8 cellular contexts compared by ENCODE assay signal in genomic region chr5:41903382-41903891, GRCh38. TPM values are rescaled to one million over a fixed set of nuclear protein-coding genes. Genes with fewer than 3 reads are reported as not detected.
A peak's percentile ranks its signal among the peaks of the same experiment; 100 is the strongest.
DNase-seq lines count a peak whose midpoint lies in the region; ATAC-seq and TF ChIP-seq lines count a peak whose summit lies in the region.

No MANE protein-coding gene starts in this region.

- peaks cover 0 to 13% of the 10 kb centered on the region in 2 donors for H3K36me3 ChIP-seq in left lung
- H3K36me3 ChIP-seq in tibial artery, result peaks cover 4 to 6% (median 6%) of the 10 kb centered on the region in 3 donors

- intact Hi-C loops in left lung (cut with DNase I) (no loop called here), tibial artery (cut with DNase I; ENCODE audit: low total_unique reads) (loop anchor here (10.0 kb wide), 1 partner anchor 49 kb away; no protein-coding TSS in a partner anchor)

- peak overlapping the region; percentile 80 to 87 for H3K27ac ChIP-seq in left lung
- H3K27ac ChIP-seq in tibial artery, result peak overlapping the region; percentile 88 to 94

- H3K4me3 Mint-ChIP-seq in activated CD8-positive, alpha-beta memory T cell treated with anti-CD3 and anti-CD28 coated beads, Interleukin-2, amount 10 ng/mL, durations not matched to agents 7 days and 5 days, result peak overlapping the region; percentile 90
- peak overlapping the region; percentile 97 for H3K4me3 Mint-ChIP-seq in activated naive CD8-positive, alpha-beta T cell treated with anti-CD3 and anti-CD28 coated beads, Interleukin-2, amount 10 ng/mL, durations not matched to agents 7 days and 5 days

- no peaks in the 10 kb centered on the region for H3K9me3 ChIP-seq in left lung
- H3K9me3 ChIP-seq in tibial artery, result no peaks in the 10 kb centered on the region

- peak overlapping the region; percentile 41 to 95 for H3K4me3 ChIP-seq in left lung
- peak overlapping the region; percentile 81 to 91 for H3K4me3 ChIP-seq in tibial artery

- POLR2A ChIA-PET in activated naive CD8-positive, alpha-beta T cell treated with anti-CD3 and anti-CD28 coated beads, Interleukin-2, amount 10 ng/mL, durations not matched to agents 7 days and 5 days (lab: Charles Lee), result interaction anchor here (0.8 to 2.9 kb wide), 14 partner anchors 9 to 1581 kb away, joined by 3 to 47 read pairs (median 4); partner anchors contain the start of genes FBXO4, HMGCS1, OXCT1 and TMEM267

- CTCF ChIA-PET in activated CD8-positive, alpha-beta memory T cell treated with anti-CD3 and anti-CD28 coated beads, Interleukin-2, amount 10 ng/mL, durations not matched to agents 7 days and 5 days (lab: Charles Lee), result interaction anchor here (0.6 to 1.9 kb wide), 10 partner anchors 9 to 1093 kb away, joined by 3 to 12 read pairs (median 4); partner anchors contain the start of gene FBXO4

- H3K4me1 Mint-ChIP-seq in activated CD8-positive, alpha-beta memory T cell treated with anti-CD3 and anti-CD28 coated beads, Interleukin-2, amount 10 ng/mL, durations not matched to agents 7 days and 5 days, result peaks cover 46% of the 10 kb centered on the region
- peaks cover 32% of the 10 kb centered on the region for H3K4me1 Mint-ChIP-seq in activated naive CD8-positive, alpha-beta T cell treated with anti-CD3 and anti-CD28 coated beads, Interleukin-2, amount 10 ng/mL, durations not matched to agents 7 days and 5 days

- DNase-seq in activated CD8-positive, alpha-beta memory T cell treated with anti-CD3 and anti-CD28 coated beads, Interleukin-2, amount 10 ng/mL, durations not matched to agents 7 days and 5 days, result no peak
- no peak for DNase-seq in activated CD8-positive, alpha-beta memory T cell treated with anti-CD3 and anti-CD28 coated beads, Interleukin-2, amount 50 U/mL, for 4 hours
- no peak for DNase-seq in activated naive CD8-positive, alpha-beta T cell treated with anti-CD3 and anti-CD28 coated beads, Interleukin-2, amount 10 ng/mL, durations not matched to agents 7 days and 5 days
- DNase-seq in left lung (no peak), tibial artery (no peak)

- ATAC-seq in activated CD8-positive, alpha-beta memory T cell treated with anti-CD3 and anti-CD28 coated beads, Interleukin-2, amount 10 ng/mL, durations not matched to agents 7 days and 5 days, result no peak
- ATAC-seq in activated naive CD8-positive, alpha-beta T cell treated with anti-CD3 and anti-CD28 coated beads, Interleukin-2, amount 10 ng/mL, durations not matched to agents 7 days and 5 days (ENCODE audit: low read depth), result no peak
- no peak for ATAC-seq in left lung
- no peak for ATAC-seq in GM18511 (IDR thresholded peaks at IDR 0.05; ENCODE audit: unreplicated experiment)
- no peak for ATAC-seq in GM19455 (IDR thresholded peaks at IDR 0.05; ENCODE audit: unreplicated experiment)
- no peak for ATAC-seq in GM18873 (IDR thresholded peaks at IDR 0.05; ENCODE audit: low FRiP score, unreplicated experiment)

- H3K36me3 Mint-ChIP-seq in activated CD8-positive, alpha-beta memory T cell treated with anti-CD3 and anti-CD28 coated beads, Interleukin-2, amount 10 ng/mL, durations not matched to agents 7 days and 5 days, result peaks cover 16% of the 10 kb centered on the region
- H3K36me3 Mint-ChIP-seq in activated naive CD8-positive, alpha-beta T cell treated with anti-CD3 and anti-CD28 coated beads, Interleukin-2, amount 10 ng/mL, durations not matched to agents 7 days and 5 days, result peaks cover 10% of the 10 kb centered on the region

- no peaks in the 10 kb centered on the region for H3K27me3 ChIP-seq in left lung
- H3K27me3 ChIP-seq in tibial artery, result no peaks in the 10 kb centered on the region

- no peaks in the 10 kb centered on the region for H3K9me3 Mint-ChIP-seq in activated CD8-positive, alpha-beta memory T cell treated with anti-CD3 and anti-CD28 coated beads, Interleukin-2, amount 10 ng/mL, durations not matched to agents 7 days and 5 days (ENCODE audit: low read depth)
- no peaks in the 10 kb centered on the region for H3K9me3 Mint-ChIP-seq in activated naive CD8-positive, alpha-beta T cell treated with anti-CD3 and anti-CD28 coated beads, Interleukin-2, amount 10 ng/mL, durations not matched to agents 7 days and 5 days

- TF ChIP-seq CTCF in left lung (IDR thresholded peaks at IDR 0.05) (no peak), tibial artery (IDR thresholded peaks at IDR 0.05) (no peak)

- H3K4me1 ChIP-seq in left lung, result peaks cover 0 to 32% of the 10 kb centered on the region in 2 donors
- H3K4me1 ChIP-seq in tibial artery, result peaks cover 0 to 31% (median 14%) of the 10 kb centered on the region in 4 donors

- H3K27me3 Mint-ChIP-seq in activated CD8-positive, alpha-beta memory T cell treated with anti-CD3 and anti-CD28 coated beads, Interleukin-2, amount 10 ng/mL, durations not matched to agents 7 days and 5 days, result peaks cover 4% of the 10 kb centered on the region
- peaks cover 14% of the 10 kb centered on the region for H3K27me3 Mint-ChIP-seq in activated naive CD8-positive, alpha-beta T cell treated with anti-CD3 and anti-CD28 coated beads, Interleukin-2, amount 10 ng/mL, durations not matched to agents 7 days and 5 days

- peak overlapping the region; percentile 97 for H3K27ac Mint-ChIP-seq in activated CD8-positive, alpha-beta memory T cell treated with anti-CD3 and anti-CD28 coated beads, Interleukin-2, amount 10 ng/mL, durations not matched to agents 7 days and 5 days
- peak overlapping the region; percentile 98 for H3K27ac Mint-ChIP-seq in activated naive CD8-positive, alpha-beta T cell treated with anti-CD3 and anti-CD28 coated beads, Interleukin-2, amount 10 ng/mL, durations not matched to agents 7 days and 5 days

RNA-seq across cellular contexts. Expression of gene RIMOC1, which starts 0.7 kb away (rescaled TPM):
- total RNA-seq in activated CD8-positive, alpha-beta memory T cell treated with anti-CD3 and anti-CD28 coated beads, Interleukin-2, amount 10 ng/mL, durations not matched to agents 7 days and 5 days, result 10 to 100 TPM; 21.1 to 27.3 TPM
- total RNA-seq in activated naive CD8-positive, alpha-beta T cell treated with anti-CD3 and anti-CD28 coated beads, Interleukin-2, amount 10 ng/mL, durations not matched to agents 7 days and 5 days, result 10 to 100 TPM; 24.3 to 27.3 TPM
- 10 to 100 TPM; 32.5 to 35.5 TPM for total RNA-seq in left lung

RNA-seq across cellular contexts. Expression of gene FBXO4, which starts 21.6 kb away (rescaled TPM):
- total RNA-seq in activated CD8-positive, alpha-beta memory T cell treated with anti-CD3 and anti-CD28 coated beads, Interleukin-2, amount 10 ng/mL, durations not matched to agents 7 days and 5 days, result 10 to 100 TPM; 12.7 to 16.0 TPM
- 10 to 100 TPM; 13.0 to 15.3 TPM for total RNA-seq in activated naive CD8-positive, alpha-beta T cell treated with anti-CD3 and anti-CD28 coated beads, Interleukin-2, amount 10 ng/mL, durations not matched to agents 7 days and 5 days
- total RNA-seq in left lung, result 10 to 100 TPM in 1 of 2 donors, 1 to 10 TPM in 1; 6.4 to 11.3 TPM

RNA-seq across cellular contexts. Expression of gene OXCT1, which starts 33.2 kb away (rescaled TPM):
- 10 to 100 TPM; 74.9 to 81.8 TPM for total RNA-seq in activated CD8-positive, alpha-beta memory T cell treated with anti-CD3 and anti-CD28 coated beads, Interleukin-2, amount 10 ng/mL, durations not matched to agents 7 days and 5 days
- total RNA-seq in activated naive CD8-positive, alpha-beta T cell treated with anti-CD3 and anti-CD28 coated beads, Interleukin-2, amount 10 ng/mL, durations not matched to agents 7 days and 5 days, result 10 to 100 TPM; 54.0 to 59.9 TPM
- 10 to 100 TPM; 20.5 to 26.8 TPM for total RNA-seq in left lung
